20 cellular contexts compared by ENCODE assay signal in genomic region chr6:44108471-44108870, GRCh38. TPM values are rescaled to one million over a fixed set of nuclear protein-coding genes. Genes with fewer than 3 reads are reported as not detected.
DNase-seq lines count a peak whose midpoint lies in the region; ATAC-seq and TF ChIP-seq lines count a peak whose summit lies in the region.
"Had no signal": no experiment of that assay in that cellular context is flagged by ENCODE, and none has a peak within 500 bp of the region (broad histone marks: within the 10 kb centered on the region; RNA-seq: fewer than 3 reads in every experiment).

No MANE protein-coding gene starts in this region.

- H3K4me2 ChIP-seq in PC-9: no peak overlapping the region
- H3K4me2 ChIP-seq: A549 had no signal

- H3K4me3 ChIP-seq in psoas muscle (no peak overlapping the region), PC-9 (no peak overlapping the region)
- H3K4me3 ChIP-seq: A549, GM23248 had no signal

- peak overlapping the region; percentile 17 for H3K27ac Mint-ChIP-seq in activated T-cell treated with anti-CD3 and anti-CD28 coated beads, Interleukin-2, amount 50 U/mL, for 24 hours
- no peak overlapping the region for H3K27ac Mint-ChIP-seq in activated T-cell treated with anti-CD3 and anti-CD28 coated beads, Interleukin-2, amount 50 U/mL, for 72 hours
- peak overlapping the region; percentile 41 for H3K27ac Mint-ChIP-seq in stimulated activated effector memory CD8-positive, alpha-beta T cell treated with anti-CD3 and anti-CD28 coated beads, Interleukin-12 subunit alpha, Interleukin-12 subunit beta, amount 100 ng/mL, for 72 hours
- no peak overlapping the region for H3K27ac Mint-ChIP-seq in activated naive CD4-positive, alpha-beta T cell treated with anti-CD3 and anti-CD28 coated beads, Interleukin-2, amount 50 U/mL, for 72 hours
- H3K27ac Mint-ChIP-seq: CD4-positive, alpha-beta T cell had no signal

- no peak for DNase-seq in activated T-cell treated with anti-CD3 and anti-CD28 coated beads, Interleukin-2, amount 50 U/mL, for 24 hours
- no peak for DNase-seq in activated T-cell treated with anti-CD3 and anti-CD28 coated beads, Interleukin-2, amount 50 U/mL, for 72 hours
- DNase-seq in psoas muscle (no peak), PC-9 (no peak)
- no peak for DNase-seq in stimulated activated effector memory CD8-positive, alpha-beta T cell treated with anti-CD3 and anti-CD28 coated beads, Interleukin-12 subunit alpha, Interleukin-12 subunit beta, amount 100 ng/mL, for 72 hours (ENCODE audit: low spot score in 2 of 2)
- no peak for DNase-seq in activated naive CD4-positive, alpha-beta T cell treated with anti-CD3 and anti-CD28 coated beads, Interleukin-2, amount 50 U/mL, for 72 hours (ENCODE audit: low spot score in 2 of 2)
- DNase-seq: AML-193; Caco-2; CD4-positive, alpha-beta T cell; DMS53; GM23248; HCEC 1CT; IMR-90 had no signal

- H3K27me3 ChIP-seq in psoas muscle (ENCODE audit: insufficient read depth in 3 of 3, low read length in 2 of 3): no peaks in the 10 kb centered on the region
- H3K27me3 ChIP-seq in PC-9 (ENCODE audit: insufficient read depth, low read depth): no peaks in the 10 kb centered on the region

- CTCF ChIA-PET in PC-9 (lab: Charles Lee): interaction anchor here (0.6 kb wide), 1 partner anchor 13 kb away, joined by 3 read pairs; no protein-coding TSS in a partner anchor

- peak overlapping the region; percentile 52; the same call in 1 of the 2 replicates for H3K27ac ChIP-seq in VCaP
- peak overlapping the region; percentile 99 for H3K27ac ChIP-seq in psoas muscle
- H3K27ac ChIP-seq in PC-9: no peak overlapping the region
- H3K27ac ChIP-seq: 22Rv1, A549, C4-2B, GM23248, HL-60 had no signal

- ATAC-seq in activated T-cell treated with anti-CD3 and anti-CD28 coated beads, Interleukin-2, amount 50 U/mL, for 72 hours (replicated peaks in 1 of 2): no peak
- no peak for ATAC-seq in psoas muscle
- no peak for ATAC-seq in stimulated activated effector memory CD8-positive, alpha-beta T cell treated with anti-CD3 and anti-CD28 coated beads, Interleukin-12 subunit alpha, Interleukin-12 subunit beta, amount 100 ng/mL, for 72 hours
- no peak for ATAC-seq in activated naive CD4-positive, alpha-beta T cell treated with anti-CD3 and anti-CD28 coated beads, Interleukin-2, amount 50 U/mL, for 72 hours
- ATAC-seq: A549 had no signal

- H3K27me3 Mint-ChIP-seq in activated T-cell treated with anti-CD3 and anti-CD28 coated beads, Interleukin-2, amount 50 U/mL, for 24 hours: no peaks in the 10 kb centered on the region
- H3K27me3 Mint-ChIP-seq in activated T-cell treated with anti-CD3 and anti-CD28 coated beads, Interleukin-2, amount 50 U/mL, for 72 hours (ENCODE audit: low read depth): no peaks in the 10 kb centered on the region
- H3K27me3 Mint-ChIP-seq: CD4-positive, alpha-beta T cell had no signal

- peaks cover 9% of the 10 kb centered on the region; the same call in 1 of the 2 replicates for H3F3A ChIP-seq in PC-9 (ENCODE audit: insufficient read depth, low read depth)

- H3K4me3 Mint-ChIP-seq in activated T-cell treated with anti-CD3 and anti-CD28 coated beads, Interleukin-2, amount 50 U/mL, for 24 hours: no peak overlapping the region
- no peak overlapping the region for H3K4me3 Mint-ChIP-seq in activated T-cell treated with anti-CD3 and anti-CD28 coated beads, Interleukin-2, amount 50 U/mL, for 72 hours
- no peak overlapping the region for H3K4me3 Mint-ChIP-seq in stimulated activated effector memory CD8-positive, alpha-beta T cell treated with anti-CD3 and anti-CD28 coated beads, Interleukin-12 subunit alpha, Interleukin-12 subunit beta, amount 100 ng/mL, for 72 hours
- H3K4me3 Mint-ChIP-seq: CD4-positive, alpha-beta T cell had no signal

- intact Hi-C loops in psoas muscle (cut with DNase I): loop anchor here in 1 of 2 donors (10.0 kb wide), 1 partner anchor 226 kb away; no protein-coding TSS in a partner anchor
- intact Hi-C loops in PC-9 (cut with micrococcal nuclease; ENCODE audit: unreplicated experiment): no loop called here

- no peak overlapping the region for H2AFZ ChIP-seq in PC-9
- H2AFZ ChIP-seq: GM23248 had no signal

- peaks cover 16% of the 10 kb centered on the region; the same call in 1 of the 2 replicates for H4K20me1 ChIP-seq in PC-9 (ENCODE audit: insufficient read depth)

- BruUV-seq in PC-9 (replicated peaks; lab: Mats Ljungman, UMichigan): no TSS peak

- H3K79me2 ChIP-seq in PC-9 (ENCODE audit: low read depth): no peaks in the 10 kb centered on the region; the same call in 1 of the 2 replicates

- WGBS in psoas muscle, 3 donors: 0 to 43% (median 22%) methylated on average over 1 of the region's 1 CpG

- H3K9me3 Mint-ChIP-seq in activated T-cell treated with anti-CD3 and anti-CD28 coated beads, Interleukin-2, amount 50 U/mL, for 24 hours: no peaks in the 10 kb centered on the region
- no peaks in the 10 kb centered on the region for H3K9me3 Mint-ChIP-seq in activated T-cell treated with anti-CD3 and anti-CD28 coated beads, Interleukin-2, amount 50 U/mL, for 72 hours
- H3K9me3 Mint-ChIP-seq in stimulated activated effector memory CD8-positive, alpha-beta T cell treated with anti-CD3 and anti-CD28 coated beads, Interleukin-12 subunit alpha, Interleukin-12 subunit beta, amount 100 ng/mL, for 72 hours: no peaks in the 10 kb centered on the region
- H3K9me3 Mint-ChIP-seq in activated naive CD4-positive, alpha-beta T cell treated with anti-CD3 and anti-CD28 coated beads, Interleukin-2, amount 50 U/mL, for 72 hours: no peaks in the 10 kb centered on the region
- H3K9me3 Mint-ChIP-seq: CD4-positive, alpha-beta T cell had no signal

- H3K4me1 ChIP-seq in psoas muscle (peaks cover 88% of the 10 kb centered on the region), PC-9 (replicated peaks; ENCODE audit: insufficient read depth) (no peaks in the 10 kb centered on the region)
- H3K4me1 ChIP-seq: A549, Caco-2 had no signal

- H3K36me3 ChIP-seq in psoas muscle (ENCODE audit: insufficient read depth in 1 of 2, low read depth in 1 of 2) (peaks cover 9 to 48% of the 10 kb centered on the region in 2 donors), PC-9 (ENCODE audit: low read depth) (peaks cover 15% of the 10 kb centered on the region)

- POLR2A ChIA-PET in PC-9 (lab: Charles Lee; ENCODE audit: unreplicated experiment): no interaction called here

- H3K36me3 Mint-ChIP-seq in activated T-cell treated with anti-CD3 and anti-CD28 coated beads, Interleukin-2, amount 50 U/mL, for 24 hours (ENCODE audit: low read depth): peaks cover 90% of the 10 kb centered on the region
- peaks cover 9 to 12% of the 10 kb centered on the region in 2 donors for H3K36me3 Mint-ChIP-seq in activated T-cell treated with anti-CD3 and anti-CD28 coated beads, Interleukin-2, amount 50 U/mL, for 72 hours (ENCODE audit: insufficient read depth in 2 of 2)
- peaks cover 63% of the 10 kb centered on the region for H3K36me3 Mint-ChIP-seq in stimulated activated effector memory CD8-positive, alpha-beta T cell treated with anti-CD3 and anti-CD28 coated beads, Interleukin-12 subunit alpha, Interleukin-12 subunit beta, amount 100 ng/mL, for 72 hours
- no peaks in the 10 kb centered on the region for H3K36me3 Mint-ChIP-seq in activated naive CD4-positive, alpha-beta T cell treated with anti-CD3 and anti-CD28 coated beads, Interleukin-2, amount 50 U/mL, for 72 hours

- no peaks in the 10 kb centered on the region for H3K9me2 ChIP-seq in PC-9 (ENCODE audit: insufficient read depth)

- TF ChIP-seq CTCF in VCaP (conservative IDR thresholded peaks at IDR 0.05) (no peak), psoas muscle (IDR thresholded peaks at IDR 0.05) (no peak), PC-9 (conservative IDR thresholded peaks at IDR 0.05) (no peak)

- H3K9me3 ChIP-seq in psoas muscle (no peaks in the 10 kb centered on the region), PC-9 (ENCODE audit: insufficient read depth, low read depth) (no peaks in the 10 kb centered on the region)
- H3K9me3 ChIP-seq: A549, Caco-2 had no signal

- H3K4me1 Mint-ChIP-seq in activated T-cell treated with anti-CD3 and anti-CD28 coated beads, Interleukin-2, amount 50 U/mL, for 24 hours (ENCODE audit: low read depth): peaks cover 2% of the 10 kb centered on the region
- no peaks in the 10 kb centered on the region for H3K4me1 Mint-ChIP-seq in activated T-cell treated with anti-CD3 and anti-CD28 coated beads, Interleukin-2, amount 50 U/mL, for 72 hours (ENCODE audit: low read depth)
- peaks cover 39% of the 10 kb centered on the region for H3K4me1 Mint-ChIP-seq in stimulated activated effector memory CD8-positive, alpha-beta T cell treated with anti-CD3 and anti-CD28 coated beads, Interleukin-12 subunit alpha, Interleukin-12 subunit beta, amount 100 ng/mL, for 72 hours

RNA-seq across cellular contexts. Expression of gene MRPL14, which starts 18.8 kb away (rescaled TPM):
- 10 to 100 TPM; 31.6 to 33.6 TPM for total RNA-seq in activated T-cell treated with anti-CD3 and anti-CD28 coated beads, Interleukin-2, amount 50 U/mL, for 72 hours
- total RNA-seq in psoas muscle (100 to 1,000 TPM in 3 of 4 donors, 10 to 100 TPM in 1; 62.3 to 177 (median 113) TPM), PC-9 (2021) (96.3 and 97.9 TPM in 2 replicates)
- 100 to 1,000 TPM; 166 to 308 (median 197) TPM for polyA plus RNA-seq in psoas muscle
- total RNA-seq in activated naive CD4-positive, alpha-beta T cell treated with anti-CD3 and anti-CD28 coated beads, Interleukin-2, amount 50 U/mL, for 72 hours: 10 to 100 TPM; 31.9 to 54.3 TPM

RNA-seq across cellular contexts. Expression of gene TMEM63B, which starts 18.9 kb away (rescaled TPM):
- 10 to 100 TPM; 16.3 to 17.9 TPM for total RNA-seq in activated T-cell treated with anti-CD3 and anti-CD28 coated beads, Interleukin-2, amount 50 U/mL, for 72 hours
- total RNA-seq in psoas muscle: 100 to 1,000 TPM in 1 of 4 donors, 10 to 100 TPM in 3; 32.7 to 121 (median 40.3) TPM
- polyA plus RNA-seq in psoas muscle: 10 to 100 TPM; 23.5 to 39.2 (median 27.9) TPM
- 36.1 and 38.5 TPM in 2 replicates for total RNA-seq in PC-9 (2021)
- total RNA-seq in activated naive CD4-positive, alpha-beta T cell treated with anti-CD3 and anti-CD28 coated beads, Interleukin-2, amount 50 U/mL, for 72 hours: 10 to 100 TPM; 12.4 TPM

RNA-seq across cellular contexts. Expression of gene CAPN11, which starts 50.1 kb away (rescaled TPM):
- under 1 TPM in 1 of 2 donors, not detected in 1; 0.39 TPM for total RNA-seq in activated T-cell treated with anti-CD3 and anti-CD28 coated beads, Interleukin-2, amount 50 U/mL, for 72 hours
- total RNA-seq in psoas muscle (under 1 TPM in 1 of 4 donors, not detected in 3; 0.32 TPM), PC-9 (2021) (not detected in 2 replicates)
- polyA plus RNA-seq in psoas muscle: under 1 TPM; 0.05 to 0.16 (median 0.11) TPM
- under 1 TPM; 0.23 to 0.32 TPM for total RNA-seq in activated naive CD4-positive, alpha-beta T cell treated with anti-CD3 and anti-CD28 coated beads, Interleukin-2, amount 50 U/mL, for 72 hours
- total RNA-seq: Caco-2, GM23248, H4, HT1080, IMR-90 had no signal
- polyA plus RNA-seq: GM23248, IMR-90 had no signal

Comparison
In these comparisons a context has a peak if more than half of its experiments do, and no peak if none do; other contexts are left out.
1. H3K27ac Mint-ChIP-seq: peak in activated T-cell treated with anti-CD3 and anti-CD28 coated beads, Interleukin-2, amount 50 U/mL, for 24 hours (single experiment) and stimulated activated effector memory CD8-positive, alpha-beta T cell treated with anti-CD3 and anti-CD28 coated beads, Interleukin-12 subunit alpha, Interleukin-12 subunit beta, amount 100 ng/mL, for 72 hours (single experiment); none in activated T-cell treated with anti-CD3 and anti-CD28 coated beads, Interleukin-2, amount 50 U/mL, for 72 hours (single experiment) and activated naive CD4-positive, alpha-beta T cell treated with anti-CD3 and anti-CD28 coated beads, Interleukin-2, amount 50 U/mL, for 72 hours (0 of 2).